In genomic region chr1:3070304-3070653, GRCh38 we compare ENCODE assay signal across 10 cellular contexts. TPM values are rescaled to one million over a fixed set of nuclear protein-coding genes. Genes with fewer than 3 reads are reported as not detected.
DNase-seq lines count a peak whose midpoint lies in the region; ATAC-seq and TF ChIP-seq lines count a peak whose summit lies in the region.
"Had no signal": no experiment of that assay in that cellular context is flagged by ENCODE, and none has a peak within 500 bp of the region (broad histone marks: within the 10 kb centered on the region; RNA-seq: fewer than 3 reads in every experiment).

No MANE protein-coding gene starts in this region.

- H3K79me2 ChIP-seq in GM23248 (ENCODE audit: insufficient read depth) (no peaks in the 10 kb centered on the region), smooth muscle cell (ENCODE audit: low read depth) (no peaks in the 10 kb centered on the region)

- H4K20me1 ChIP-seq in GM23248 (ENCODE audit: insufficient read depth): no peaks in the 10 kb centered on the region
- H4K20me1 ChIP-seq in smooth muscle cell (ENCODE audit: low read depth): peaks cover 9% of the 10 kb centered on the region

- H3K4me3 ChIP-seq in GM23248 (peak overlapping the region; percentile 74), astrocyte of the cerebellum (ENCODE audit: low read depth, low read length) (peak overlapping the region; percentile 49), kidney epithelial cell (ENCODE audit: low read depth, low read length) (peak overlapping the region; percentile 37), smooth muscle cell (peak overlapping the region; percentile 85)

- H3K4me1 ChIP-seq in GM23248 (ENCODE audit: insufficient read depth) (no peaks in the 10 kb centered on the region), smooth muscle cell (ENCODE audit: low read depth) (peaks cover 39% of the 10 kb centered on the region)

- POLR2A ChIA-PET in GM10248 (lab: Yijun Ruan, JAX): no interaction called here

- H3K27ac ChIP-seq in GM23248 (no peak overlapping the region), smooth muscle cell (ENCODE audit: low read depth) (no peak overlapping the region)

- no peak overlapping the region for H2AFZ ChIP-seq in GM23248
- no peak overlapping the region for H2AFZ ChIP-seq in smooth muscle cell (ENCODE audit: low read depth)

- H3K9me3 ChIP-seq in GM23248 (ENCODE audit: low read depth) (no peaks in the 10 kb centered on the region), smooth muscle cell (replicated peaks; ENCODE audit: low read depth) (no peaks in the 10 kb centered on the region)

- DNase-seq in GM23248 (no peak), astrocyte of the cerebellum (ENCODE audit: low read depth) (no peak), kidney epithelial cell (ENCODE audit: low read depth) (no peak), smooth muscle cell (lab: John Stamatoyannopoulos, UW; ENCODE audit: unreplicated experiment) (no peak), NOMO-1 (lab: John Stamatoyannopoulos, UW; ENCODE audit: unreplicated experiment in 2 of 2) (no peak), GM10248 (ENCODE audit: extremely low spot score) (no peak)
- DNase-seq: NCI-H1930; stimulated activated CD4-positive, alpha-beta T cell treated with anti-CD3 and anti-CD28 coated beads, Interleukin-2, amount 100 ng/mL, for 48 hours had no signal

- H3K36me3 ChIP-seq in GM23248 (ENCODE audit: low read depth) (no peaks in the 10 kb centered on the region), kidney epithelial cell (ENCODE audit: control insufficient read depth, insufficient read depth, low read length) (no peaks in the 10 kb centered on the region), smooth muscle cell (ENCODE audit: low read depth) (no peaks in the 10 kb centered on the region)

- 2% methylated on average over 16 to 30 of the region's 59 CpGs for whole genome bisulfite sequencing in GM23248 (ENCODE audit: low coverage in 1 of 2, low lambda C conversion rate in 2 of 2, missing lambda C conversion rate in 2 of 2), 2 experiments
- whole genome bisulfite sequencing in smooth muscle cell (ENCODE audit: low lambda C conversion rate): 0% methylated on average over 22 of the region's 59 CpGs

- in situ Hi-C loops in GM23248 (cut with MboI) (no loop called here), astrocyte of the cerebellum (cut with HindIII; ENCODE audit: low sequenced_read_pairs) (loop anchor here (5.0 kb wide), 1 partner anchor 352 kb away; no protein-coding TSS in a partner anchor)

- ATAC-seq in HG03342 (IDR thresholded peaks at IDR 0.05; ENCODE audit: unreplicated experiment) (no peak), HG02610 (IDR thresholded peaks at IDR 0.05; ENCODE audit: unreplicated experiment) (no peak)

- H3K4me2 ChIP-seq in GM23248 (ENCODE audit: unreplicated experiment) (no peak overlapping the region), smooth muscle cell (peak overlapping the region; percentile 97)

- H3K27me3 ChIP-seq in GM23248 (replicated peaks; ENCODE audit: insufficient read depth) (peaks cover 81% of the 10 kb centered on the region), kidney epithelial cell (ENCODE audit: control insufficient read depth, insufficient read depth, low read length) (peaks cover 88% of the 10 kb centered on the region), smooth muscle cell (ENCODE audit: low read depth) (peaks cover 86% of the 10 kb centered on the region)

- CTCF ChIA-PET in GM10248 (lab: Yijun Ruan, JAX): no interaction called here

- TF ChIP-seq CTCF in astrocyte of the cerebellum (IDR thresholded peaks at IDR 0.05; ENCODE audit: low read depth, low read length, missing control alignments) (no peak), kidney epithelial cell (IDR thresholded peaks at IDR 0.05; ENCODE audit: insufficient read depth, low read length, poor library complexity, severe bottlenecking) (no peak), smooth muscle cell (IDR thresholded peaks at IDR 0.05; ENCODE audit: borderline replicate concordance, insufficient read depth, poor library complexity, severe bottlenecking) (no peak), GM10248 (IDR thresholded peaks at IDR 0.05; ENCODE audit: control extremely low read depth, extremely low read depth, low read depth, missing control alignments) (no peak)

- H3K9ac ChIP-seq in GM23248: no peak overlapping the region
- no peak overlapping the region for H3K9ac ChIP-seq in smooth muscle cell (ENCODE audit: low read depth)

- no peaks in the 10 kb centered on the region for H3F3A ChIP-seq in GM23248 (ENCODE audit: insufficient read depth)
- no peaks in the 10 kb centered on the region for H3F3A ChIP-seq in smooth muscle cell (ENCODE audit: low read depth)

- H3K9me2 ChIP-seq in GM23248 (ENCODE audit: insufficient read depth): no peaks in the 10 kb centered on the region

RNA-seq across cellular contexts. Expression of gene PRDM16, which starts 1.3 kb away (rescaled TPM):
- not detected in 2 replicates for total RNA-seq in GM23248 (2014; rRNA removed; shearing (Covaris generic))
- 0.18 TPM in 1 of 2 replicates, not detected in the other for polyA plus RNA-seq in GM23248 (2016; fragmentation: Nextera tagmentation; extraction: Ambion mirVana)
- total RNA-seq in kidney epithelial cell: 1.4 and 5.6 TPM in 2 replicates
- total RNA-seq in smooth muscle cell: 0.72 and 1.2 TPM in 2 replicates
- 1.1 and 1.3 TPM in 2 replicates for polyA plus RNA-seq in smooth muscle cell

RNA-seq across cellular contexts. Expression of gene ACTRT2, which starts 49.0 kb away (rescaled TPM):
- total RNA-seq in GM23248 (2014; rRNA removed; shearing (Covaris generic)): not detected in 2 replicates
- polyA plus RNA-seq in GM23248 (2016; fragmentation: Nextera tagmentation; extraction: Ambion mirVana) (not detected in 2 replicates), smooth muscle cell (not detected in 2 replicates)
- total RNA-seq in kidney epithelial cell (not detected in 2 replicates), smooth muscle cell (not detected in 2 replicates)
